Comparison of ENCODE assay signal across 7 cellular contexts in genomic region chr14:19434891-19435290, GRCh38. TPM values are rescaled to one million over a fixed set of nuclear protein-coding genes. Genes with fewer than 3 reads are reported as not detected.
"Had no signal": no experiment of that assay in that cellular context is flagged by ENCODE, and none has a peak within 500 bp of the region (broad histone marks: within the 10 kb centered on the region; RNA-seq: fewer than 3 reads in every experiment).

No MANE protein-coding gene starts in this region.

RNA-seq across cellular contexts. Expression of gene POTEG, which starts 0.8 kb away (rescaled TPM):
- total RNA-seq: LHCN-M2, MCF 10A, NCI-H460, PC-9, Right ventricle myocardium superior, RPMI7951, SJSA1 had no signal
